14 cellular contexts compared by ENCODE assay signal in genomic region chr14:100019156-100019882, GRCh38. TPM values are rescaled to one million over a fixed set of nuclear protein-coding genes. Genes with fewer than 3 reads are reported as not detected.
DNase-seq lines count a peak whose midpoint lies in the region; ATAC-seq, FAIRE-seq and TF ChIP-seq lines count a peak whose summit lies in the region.
"Had no signal": no experiment of that assay in that cellular context is flagged by ENCODE, and none has a peak within 500 bp of the region (broad histone marks: within the 10 kb centered on the region; RNA-seq: fewer than 3 reads in every experiment).

No MANE protein-coding gene starts in this region.

- H3K9me2 ChIP-seq in Loucy (replicated peaks; ENCODE audit: low read depth, low read length), result no peaks in the 10 kb centered on the region

- DNase-seq in cardiac fibroblast (ENCODE audit: low read depth in 2 of 2), result peak; percentile 51 to 54
- DNase-seq in kidney, result no peak
- peak; percentile 44 for DNase-seq in renal cortical epithelial cell (ENCODE audit: low read depth)
- DNase-seq in HFFc6, result no peak
- DNase-seq in NCI-H526 treated with DMSO at 0.1 percent for 48 hours (lab: John Stamatoyannopoulos, UW), result no peak
- no peak for DNase-seq in activated naive CD4-positive, alpha-beta T cell treated with anti-CD3 and anti-CD28 coated beads, Interleukin-2, amount 50 U/mL, for 72 hours (ENCODE audit: low spot score in 2 of 2)
- no peak for DNase-seq in activated T-cell treated with anti-CD3 and anti-CD28 coated beads, Interleukin-2, amount 50 U/mL, for 4 hours
- DNase-seq: activated gamma-delta T cell treated with Interleukin-2 at 50 U/mL for 16 hours; stimulated activated naive B cell treated with anti-CD40 and anti-IgM and Interleukin-4, amounts not matched to agents 10 μg/mL and 1 μg/mL and 100 μg/mL, for 72 hours had no signal

- no peak overlapping the region for H2AFZ ChIP-seq in Loucy (ENCODE audit: low read length)

- no peak for TF ChIP-seq CTCF in Loucy (conservative IDR thresholded peaks at IDR 0.05; ENCODE audit: low read length)
- no peak for TF ChIP-seq CTCF in cardiac fibroblast (IDR thresholded peaks at IDR 0.05; ENCODE audit: low read depth, low read length)
- TF ChIP-seq CTCF in kidney (IDR thresholded peaks at IDR 0.05; ENCODE audit: borderline replicate concordance, extremely low read depth, insufficient read depth), result no peak
- TF ChIP-seq CTCF in HFFc6 (IDR thresholded peaks at IDR 0.05), result no peak

- H3K36me3 ChIP-seq in Loucy (ENCODE audit: insufficient read depth, low read length), result no peaks in the 10 kb centered on the region
- no peaks in the 10 kb centered on the region for H3K36me3 ChIP-seq in kidney (ENCODE audit: control insufficient read depth in 1 of 2, insufficient read depth in 2 of 2, low read length in 2 of 2)

- H3K9me3 ChIP-seq in Loucy (ENCODE audit: insufficient read depth, low read depth, low read length), result no peaks in the 10 kb centered on the region
- H3K9me3 ChIP-seq in kidney (ENCODE audit: control insufficient read depth in 1 of 2, low read length in 2 of 2), result no peaks in the 10 kb centered on the region

- H3K4me3 ChIP-seq in Loucy (ENCODE audit: low read length, poor library complexity, severe bottlenecking) (no peak overlapping the region), cardiac fibroblast (replicated peaks in 1 of 2; ENCODE audit: low read depth in 2 of 2, low read length in 2 of 2) (no peak overlapping the region), kidney (ENCODE audit: low read length in 2 of 2) (peak overlapping the region; percentile 16 to 20)

- peak overlapping the region; percentile 8 to 48 for H3K27ac ChIP-seq in kidney (ENCODE audit: low read depth in 2 of 2, low read length in 2 of 2)
- H3K27ac ChIP-seq: KMS-11 had no signal

- no peak overlapping the region for H3K4me3 Mint-ChIP-seq in HFFc6
- H3K4me3 Mint-ChIP-seq in activated T-cell treated with anti-CD3 and anti-CD28 coated beads, Interleukin-2, amount 50 U/mL, for 4 hours, result no peak overlapping the region
- H3K4me3 Mint-ChIP-seq: stimulated activated naive B cell treated with anti-CD40 and anti-IgM and Interleukin-4, amounts not matched to agents 10 μg/mL and 1 μg/mL and 100 μg/mL, for 72 hours had no signal

- no peak overlapping the region for H3K27ac Mint-ChIP-seq in HFFc6
- no peak overlapping the region for H3K27ac Mint-ChIP-seq in activated naive CD4-positive, alpha-beta T cell treated with anti-CD3 and anti-CD28 coated beads, Interleukin-2, amount 50 U/mL, for 72 hours
- H3K27ac Mint-ChIP-seq: stimulated activated naive B cell treated with anti-CD40 and anti-IgM and Interleukin-4, amounts not matched to agents 10 μg/mL and 1 μg/mL and 100 μg/mL, for 72 hours had no signal

- intact Hi-C loops in kidney (cut with DNase I), result no loop called here

- H3K4me1 Mint-ChIP-seq in HFFc6 (ENCODE audit: low read depth), result peaks cover 9% of the 10 kb centered on the region; the same call in 1 of the 2 replicates
- no peaks in the 10 kb centered on the region for H3K4me1 Mint-ChIP-seq in activated T-cell treated with anti-CD3 and anti-CD28 coated beads, Interleukin-2, amount 50 U/mL, for 4 hours (ENCODE audit: low read depth)

- H3K27me3 ChIP-seq in Loucy (ENCODE audit: insufficient read depth, low read length, poor library complexity, severe bottlenecking), result no peaks in the 10 kb centered on the region

- peak overlapping the region; percentile 10 for H3K4me2 ChIP-seq in Loucy (ENCODE audit: low read depth, low read length, poor library complexity, severe bottlenecking)
- H3K4me2 ChIP-seq: KMS-11 had no signal

- no peak for FAIRE-seq in kidney (lab: Jason Lieb, UNC)
- FAIRE-seq: endometrium, keratinocyte, TTC549 had no signal

- H3K27me3 Mint-ChIP-seq in HFFc6 (ENCODE audit: insufficient read depth), result peaks cover 7% of the 10 kb centered on the region
- no peaks in the 10 kb centered on the region for H3K27me3 Mint-ChIP-seq in activated T-cell treated with anti-CD3 and anti-CD28 coated beads, Interleukin-2, amount 50 U/mL, for 4 hours (ENCODE audit: low read depth)
- H3K27me3 Mint-ChIP-seq: stimulated activated naive B cell treated with anti-CD40 and anti-IgM and Interleukin-4, amounts not matched to agents 10 μg/mL and 1 μg/mL and 100 μg/mL, for 72 hours had no signal

- H3K4me1 ChIP-seq in Loucy (ENCODE audit: insufficient read depth, low read length, poor library complexity, severe bottlenecking) (peaks cover 51% of the 10 kb centered on the region), kidney (ENCODE audit: control insufficient read depth in 1 of 2, insufficient read depth in 1 of 2, low read depth in 1 of 2, low read length in 2 of 2) (peaks cover 6 to 9% of the 10 kb centered on the region in 2 donors)

- H3K36me3 Mint-ChIP-seq in HFFc6 (ENCODE audit: low read depth), result no peaks in the 10 kb centered on the region
- no peaks in the 10 kb centered on the region for H3K36me3 Mint-ChIP-seq in activated naive CD4-positive, alpha-beta T cell treated with anti-CD3 and anti-CD28 coated beads, Interleukin-2, amount 50 U/mL, for 72 hours
- H3K36me3 Mint-ChIP-seq in activated T-cell treated with anti-CD3 and anti-CD28 coated beads, Interleukin-2, amount 50 U/mL, for 4 hours (ENCODE audit: insufficient read depth), result no peaks in the 10 kb centered on the region

- ATAC-seq in activated naive CD4-positive, alpha-beta T cell treated with anti-CD3 and anti-CD28 coated beads, Interleukin-2, amount 50 U/mL, for 72 hours, result no peak
- ATAC-seq in activated T-cell treated with anti-CD3 and anti-CD28 coated beads, Interleukin-2, amount 50 U/mL, for 4 hours, result no peak
- ATAC-seq: stimulated activated naive B cell treated with anti-CD40 and anti-IgM and Interleukin-4, amounts not matched to agents 10 μg/mL and 1 μg/mL and 100 μg/mL, for 72 hours had no signal

- H4K20me1 ChIP-seq in Loucy (ENCODE audit: insufficient read depth, low read length, poor library complexity, severe bottlenecking), result peaks cover 20% of the 10 kb centered on the region

- no peaks in the 10 kb centered on the region for H3K9me3 Mint-ChIP-seq in HFFc6
- no peaks in the 10 kb centered on the region for H3K9me3 Mint-ChIP-seq in activated naive CD4-positive, alpha-beta T cell treated with anti-CD3 and anti-CD28 coated beads, Interleukin-2, amount 50 U/mL, for 72 hours
- no peaks in the 10 kb centered on the region for H3K9me3 Mint-ChIP-seq in activated T-cell treated with anti-CD3 and anti-CD28 coated beads, Interleukin-2, amount 50 U/mL, for 4 hours
- H3K9me3 Mint-ChIP-seq: stimulated activated naive B cell treated with anti-CD40 and anti-IgM and Interleukin-4, amounts not matched to agents 10 μg/mL and 1 μg/mL and 100 μg/mL, for 72 hours had no signal

- no peaks in the 10 kb centered on the region for H3F3A ChIP-seq in Loucy (ENCODE audit: low read depth)

- peaks cover 98% of the 10 kb centered on the region for H3K79me2 ChIP-seq in Loucy (ENCODE audit: insufficient read depth, low read length)

- H3K9ac ChIP-seq in Loucy (ENCODE audit: low read depth, low read length, poor library complexity, severe bottlenecking), result no peak overlapping the region
- peak overlapping the region in 1 of 2 donors; percentile 32 for H3K9ac ChIP-seq in kidney (ENCODE audit: low read length in 2 of 2)
- H3K9ac ChIP-seq: KMS-11 had no signal

RNA-seq across cellular contexts. Expression of gene EVL, which starts 45.9 kb away (rescaled TPM):
- 84.1 TPM for total RNA-seq in kidney
- polyA plus RNA-seq in kidney (ENCODE audit: insufficient read depth, low read depth, low replicate concordance), result 54.8 TPM
- 20.4 and 62.5 TPM in 2 replicates for total RNA-seq in renal cortical epithelial cell
- total RNA-seq in HFFc6 (2021; fragmentation: NEBNext Ultra II Directional; extraction: Animal tissue kit (Norgen Biotek cat#: 25700)), result 1 to 10 TPM; 1.2 to 4.8 (median 2.0) TPM
- total RNA-seq in activated naive CD4-positive, alpha-beta T cell treated with anti-CD3 and anti-CD28 coated beads, Interleukin-2, amount 50 U/mL, for 72 hours, result 100 to 1,000 TPM; 342 to 426 TPM
- 100 to 1,000 TPM in 2 of 3 donors, 10 to 100 TPM in 1; 79.4 to 112 (median 107) TPM for total RNA-seq in activated T-cell treated with anti-CD3 and anti-CD28 coated beads, Interleukin-2, amount 50 U/mL, for 4 hours

Comparison
In these comparisons a context has a peak if more than half of its experiments do, and no peak if none do; other contexts are left out.
1. H3K4me3 ChIP-seq: peak in kidney (2 of 2); none in Loucy (single experiment) and cardiac fibroblast (0 of 2).
2. DNase-seq: peak in cardiac fibroblast (2 of 2) and renal cortical epithelial cell (single experiment); none in kidney (single experiment), HFFc6 (single experiment), NCI-H526 treated with DMSO at 0.1 percent for 48 hours (single experiment), activated naive CD4-positive, alpha-beta T cell treated with anti-CD3 and anti-CD28 coated beads, Interleukin-2, amount 50 U/mL, for 72 hours (0 of 2) and activated T-cell treated with anti-CD3 and anti-CD28 coated beads, Interleukin-2, amount 50 U/mL, for 4 hours (single experiment).